In the genomic region with DNA sequence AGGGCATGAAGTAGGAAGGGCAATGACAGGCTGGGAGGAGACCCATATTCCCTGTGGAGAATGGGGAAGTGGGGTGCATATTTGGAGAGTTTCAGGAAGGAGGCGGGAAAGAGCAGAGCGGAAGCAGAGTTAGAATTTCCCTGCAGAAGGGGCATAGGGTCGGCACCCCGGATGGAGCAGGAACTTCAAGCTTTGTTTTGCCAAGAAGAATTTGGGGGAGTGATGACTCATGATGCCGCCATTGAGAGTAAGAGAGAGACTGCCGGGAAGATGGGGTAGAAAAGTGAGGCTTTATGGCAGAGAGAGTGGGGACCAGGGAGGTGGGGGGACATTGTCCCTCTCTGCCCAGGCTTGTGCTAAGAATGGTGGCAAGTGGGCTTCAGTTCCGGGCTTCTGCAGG, we compare ENCODE assay signal across 21 cellular contexts. TPM values are rescaled to one million over a fixed set of nuclear protein-coding genes. Genes with fewer than 3 reads are reported as not detected.
DNase-seq lines count a peak whose midpoint lies in the region; ATAC-seq, FAIRE-seq and TF ChIP-seq lines count a peak whose summit lies in the region.
"Had no signal": no experiment of that assay in that cellular context is flagged by ENCODE, and none has a peak within 500 bp of the region (broad histone marks: within the 10 kb centered on the region; RNA-seq: fewer than 3 reads in every experiment).

No MANE protein-coding gene starts in this region.

- no peak overlapping the region for H2BK120ac ChIP-seq in mesenchymal stem cell (ENCODE audit: low read depth, low read length)

- H3K4ac ChIP-seq in mesenchymal stem cell (ENCODE audit: low read depth in 1 of 2, low read length in 2 of 2): no peak overlapping the region

- no peak for TF ChIP-seq CTCF in Calu3 (IDR thresholded peaks at IDR 0.05; ENCODE audit: unreplicated experiment)
- TF ChIP-seq CTCF in K562 (IDR thresholded peaks at IDR 0.05 in 2 of 3, conservative IDR thresholded peaks at IDR 0.05 in 1 of 3; ENCODE audit: insufficient read depth in 2 of 3, low read depth in 1 of 3, low read length in 3 of 3): no peak
- no peak for TF ChIP-seq CTCF in stomach (IDR thresholded peaks at IDR 0.05)

- H3K4me2 ChIP-seq in K562 (ENCODE audit: insufficient read depth, low read length) (no peak overlapping the region), mesenchymal stem cell (ENCODE audit: low read length, poor library complexity, severe bottlenecking) (no peak overlapping the region)

- no peaks in the 10 kb centered on the region for H3K79me2 ChIP-seq in K562 (ENCODE audit: control insufficient read depth, insufficient read depth, low read length)

- H4K8ac ChIP-seq in mesenchymal stem cell (ENCODE audit: low read length): no peak overlapping the region

- H2BK15ac ChIP-seq in mesenchymal stem cell (ENCODE audit: low read depth, poor library complexity, severe bottlenecking): no peak overlapping the region

- no peak overlapping the region for H2BK5ac ChIP-seq in mesenchymal stem cell (ENCODE audit: low read depth, low read length, poor library complexity, severe bottlenecking)

- no peaks in the 10 kb centered on the region for H3K36me3 ChIP-seq in K562 (ENCODE audit: control insufficient read depth, insufficient read depth, low read length)
- H3K36me3 ChIP-seq in mesenchymal stem cell (ENCODE audit: control insufficient read depth in 1 of 2, insufficient read depth in 2 of 2, low read depth in 1 of 2, low read length in 2 of 2): no peaks in the 10 kb centered on the region
- peaks cover 0 to 3% (median under 1%) of the 10 kb centered on the region in 4 donors for H3K36me3 ChIP-seq in stomach
- H3K36me3 ChIP-seq: BLaER1 treated with 17β-estradiol and CSF1 and Interleukin-3, amounts not matched to agents 10 nM and 100 nM; MG63 had no signal

- DNase-seq in Calu3: no peak
- no peak for DNase-seq in K562 (ENCODE audit: extremely low read depth in 1 of 4, low spot score in 3 of 4)
- no peak for DNase-seq in mesenchymal stem cell
- DNase-seq in stomach: no peak
- DNase-seq in activated CD4-positive, alpha-beta T cell treated with anti-CD3 and anti-CD28 coated beads for 1 hour: no peak
- no peak for DNase-seq in medulla oblongata (ENCODE audit: extremely low spot score)
- DNase-seq: ACHN; CD8-positive, alpha-beta T cell; GOT3; Kasumi-1; MG63; NCI-H1417; NCI-H1694 treated with DMSO at 0.1 percent for 48 hours; NCI-H446; NCI-H526 had no signal

- H3K14ac ChIP-seq in mesenchymal stem cell (ENCODE audit: low read length in 2 of 2): no peak overlapping the region

- TF ChIP-seq POLR2A in K562 (conservative IDR thresholded peaks at IDR 0.05): no peak
- no peak for TF ChIP-seq POLR2A in stomach (IDR thresholded peaks at IDR 0.05)

- peaks cover 23% of the 10 kb centered on the region for H3K36me3 Mint-ChIP-seq in Calu3 (ENCODE audit: insufficient read depth, unreplicated experiment)
- H3K36me3 Mint-ChIP-seq: CD8-positive, alpha-beta T cell had no signal

- BruUV-seq in Calu3 (replicated peaks; lab: Mats Ljungman, UMichigan) (no TSS peak), K562 (replicated peaks; lab: Mats Ljungman, UMichigan) (no TSS peak)

- CTCF ChIA-PET in Calu3 (lab: Charles Lee): interaction anchor here (0.6 to 1.8 kb wide), 3 partner anchors 9 to 488 kb away, joined by 4 to 5 read pairs (median 4); partner anchors contain the start of gene SPAG4
- CTCF ChIA-PET in K562 (lab: Yijun Ruan, JAX; ENCODE audit: low intra/inter-chr PET ratio): no interaction called here

- no peaks in the 10 kb centered on the region for H3K9me1 ChIP-seq in K562 (ENCODE audit: control insufficient read depth, insufficient read depth, low read length)

- TF ChIP-seq EP300 in K562 (IDR thresholded peaks at IDR 0.05; ENCODE audit: low read length) (no peak), stomach (IDR thresholded peaks at IDR 0.05) (no peak)

- H3K27me3 ChIP-seq in K562 (ENCODE audit: control insufficient read depth in 2 of 2, insufficient read depth in 2 of 2, low read length in 2 of 2) (no peaks in the 10 kb centered on the region), mesenchymal stem cell (ENCODE audit: control insufficient read depth in 1 of 2, insufficient read depth in 1 of 2, low read length in 2 of 2) (no peaks in the 10 kb centered on the region), stomach (no peaks in the 10 kb centered on the region)
- H3K27me3 ChIP-seq: BLaER1 treated with 17β-estradiol and CSF1 and Interleukin-3, amounts not matched to agents 10 nM and 100 nM; MG63 had no signal

- no peaks in the 10 kb centered on the region for H3K9me3 ChIP-seq in K562 (replicated peaks; ENCODE audit: control insufficient read depth, insufficient read depth, low read depth, low read length)
- H3K9me3 ChIP-seq in mesenchymal stem cell (ENCODE audit: control insufficient read depth, low read length): no peaks in the 10 kb centered on the region
- H3K9me3 ChIP-seq in stomach: no peaks in the 10 kb centered on the region
- H3K9me3 ChIP-seq: BLaER1 treated with 17β-estradiol and CSF1 and Interleukin-3, amounts not matched to agents 10 nM and 100 nM; MG63 had no signal

- peaks cover 55% of the 10 kb centered on the region for H3K4me1 Mint-ChIP-seq in Calu3 (ENCODE audit: low read depth, unreplicated experiment)

- WGBS in K562 (ENCODE audit: insufficient coverage, low coverage, missing lambda C conversion rate): 53% methylated on average over 6 of the region's 7 CpGs
- WGBS in mesenchymal stem cell: 80% methylated on average over 7 of the region's 7 CpGs
- WGBS in stomach, 5 donors: 70 to 75% (median 73%) methylated on average over 7 of the region's 7 CpGs

- POLR2A ChIA-PET in K562 (lab: Yijun Ruan, JAX): interaction anchor here (1.5 kb wide), 1 partner anchor 10 kb away, joined by 3 read pairs; no protein-coding TSS in a partner anchor

- no peak overlapping the region for H4K91ac ChIP-seq in mesenchymal stem cell (ENCODE audit: low read length)

- intact Hi-C loops in Calu3 (cut with micrococcal nuclease; ENCODE audit: unreplicated experiment): no loop called here
- intact Hi-C loops in K562 (cut with micrococcal nuclease): no loop called here
- intact Hi-C loops in stomach (cut with DNase I; ENCODE audit: low total_unique reads): no loop called here

- H3K4me3 Mint-ChIP-seq in Calu3 (ENCODE audit: low read depth, unreplicated experiment): no peak overlapping the region
- H3K4me3 Mint-ChIP-seq: CD8-positive, alpha-beta T cell had no signal

- no peak overlapping the region for H3K18ac ChIP-seq in mesenchymal stem cell (ENCODE audit: low read depth in 1 of 2, low read length in 2 of 2)

- peak overlapping the region; percentile 1 for H3K27ac Mint-ChIP-seq in Calu3 (ENCODE audit: unreplicated experiment)
- H3K27ac Mint-ChIP-seq: CD8-positive, alpha-beta T cell had no signal

- H3K4me3 ChIP-seq in K562 (no peak overlapping the region), mesenchymal stem cell (ENCODE audit: insufficient read depth in 1 of 2, low read depth in 1 of 2, low read length in 2 of 2) (no peak overlapping the region), stomach (no peak overlapping the region)
- H3K4me3 ChIP-seq: BLaER1 treated with 17β-estradiol and CSF1 and Interleukin-3, amounts not matched to agents 10 nM and 100 nM; MG63 had no signal

- H3K23ac ChIP-seq in mesenchymal stem cell (ENCODE audit: low read length in 2 of 2): no peak overlapping the region

- ATAC-seq in K562: no peak
- ATAC-seq in GM19328 (IDR thresholded peaks at IDR 0.05; ENCODE audit: unreplicated experiment): no peak
- ATAC-seq in GM21576 (IDR thresholded peaks at IDR 0.05; ENCODE audit: unreplicated experiment): no peak
- ATAC-seq: CD8-positive, alpha-beta T cell; SK-N-SH treated with all-trans-retinoic acid at 6 μM for 48 hours had no signal

- in situ Hi-C loops in K562 (cut with MboI): no loop called here

- H3K27ac ChIP-seq in K562 (ENCODE audit: extremely low read depth, low read depth, low read length) (no peak overlapping the region), mesenchymal stem cell (ENCODE audit: low read length, poor library complexity, severe bottlenecking) (no peak overlapping the region), stomach (peak overlapping the region; percentile 43 to 93 (median 73))

- H2AK5ac ChIP-seq in mesenchymal stem cell (ENCODE audit: low read length, severe bottlenecking): peak overlapping the region; percentile 72

- no peaks in the 10 kb centered on the region for H3K27me3 Mint-ChIP-seq in Calu3 (ENCODE audit: unreplicated experiment)

- TF ChIP-seq RAD21 in K562 (CRISPR knock-in tag; conservative IDR thresholded peaks at IDR 0.05 in 1 of 2, IDR thresholded peaks at IDR 0.05 in 1 of 2): no peak

- H3K79me1 ChIP-seq in mesenchymal stem cell (replicated peaks; ENCODE audit: low read length, poor library complexity, severe bottlenecking): no peaks in the 10 kb centered on the region

- H4K20me1 ChIP-seq in K562 (replicated peaks; ENCODE audit: control insufficient read depth, insufficient read depth, low read length): no peaks in the 10 kb centered on the region
- H4K20me1 ChIP-seq: BLaER1 treated with 17β-estradiol and CSF1 and Interleukin-3, amounts not matched to agents 10 nM and 100 nM had no signal

- no peak overlapping the region for H3K9ac ChIP-seq in K562 (ENCODE audit: insufficient read depth in 1 of 2, low read depth in 2 of 2, low read length in 2 of 2)
- no peak overlapping the region for H3K9ac ChIP-seq in mesenchymal stem cell (ENCODE audit: low read length)
- H3K9ac ChIP-seq: BLaER1 treated with 17β-estradiol and CSF1 and Interleukin-3, amounts not matched to agents 10 nM and 100 nM had no signal

- H3K9me3 Mint-ChIP-seq in Calu3 (ENCODE audit: low read depth, unreplicated experiment): no peaks in the 10 kb centered on the region
- H3K9me3 Mint-ChIP-seq: CD8-positive, alpha-beta T cell had no signal

- H2AFZ ChIP-seq in K562 (ENCODE audit: low read depth, low read length): peak overlapping the region; percentile 57; the same call in 1 of the 2 replicates
- H2AFZ ChIP-seq in mesenchymal stem cell (ENCODE audit: low read depth, low read length): no peak overlapping the region

- H2BK12ac ChIP-seq in mesenchymal stem cell (ENCODE audit: low read length in 2 of 2): no peak overlapping the region

- no peak for FAIRE-seq in K562 (lab: Jason Lieb, UNC)
- FAIRE-seq: G401.6, GM12892 had no signal

- H3K4me1 ChIP-seq in K562 (replicated peaks in 1 of 2; ENCODE audit: control insufficient read depth in 2 of 2, insufficient read depth in 2 of 2, low read length in 2 of 2) (peaks cover 8 to 15% of the 10 kb centered on the region in 2 experiments; a peak in 4 of 5 replicates), mesenchymal stem cell (ENCODE audit: control insufficient read depth, insufficient read depth, low read depth, low read length) (peaks cover 28% of the 10 kb centered on the region), stomach (peaks cover 53 to 62% (median 58%) of the 10 kb centered on the region in 4 donors)

RNA-seq across cellular contexts. Expression of gene EPB41L1, which starts 50.3 kb away (rescaled TPM):
- total RNA-seq in Calu3 (2022): 121 and 184 TPM in 2 replicates
- total RNA-seq in K562 (2011; cell fraction: chromatin; rRNA removed; ENCODE audit: low replicate concordance): 1.5 and 3.3 TPM in 2 replicates
- 1.1 and 2.5 TPM in 2 replicates for total RNA-seq in K562 (2011; cell fraction: nucleolus; rRNA removed)
- 0.61 and 0.95 TPM in 2 replicates for total RNA-seq in K562 (2011; cell fraction: nucleoplasm; rRNA removed)
- total RNA-seq in K562 (2014; rRNA removed): 1.3 TPM in 2 replicates
- 0.80 and 1.3 TPM in 2 replicates for total RNA-seq in K562 (2014; rRNA removed; fragmentation: Illumina TruSeq; extraction: Trizol)
- total RNA-seq in K562 (2015; rRNA removed; fragmentation: Illumina TruSeq; extraction: Trizol): 0.90 and 2.5 TPM in 2 replicates
- 2.6 and 4.3 TPM in 2 replicates for total RNA-seq in K562 (2021)
- polyA plus RNA-seq in K562 (2011; rRNA removed): 0.89 and 1.4 TPM in 2 replicates
- 0.94 and 2.4 TPM in 2 replicates for polyA plus RNA-seq in K562 (2011; cell fraction: cytosol; rRNA removed)
- 1.1 and 1.5 TPM in 2 replicates for polyA plus RNA-seq in K562 (2011; cell fraction: nucleus; rRNA removed)
- polyA plus RNA-seq in K562 (2012): 2.0 and 4.1 TPM in 2 replicates
- 2.9 and 3.6 TPM in 2 replicates for polyA plus RNA-seq in K562 (2014; fragmentation: Illumina TruSeq; extraction: Trizol)
- polyA plus RNA-seq in K562 (2014; fragmentation: Nextera tagmentation; extraction: Ambion mirVana): under 1 TPM; 0.11 to 0.31 TPM
- polyA plus RNA-seq in K562 (2014; rRNA removed): 0.90 and 4.2 TPM in 2 replicates
- polyA minus RNA-seq in K562 (2011; rRNA and poly(A)+ RNA removed): 0.81 and 1.3 TPM in 2 replicates
- polyA minus RNA-seq in K562 (2011; cell fraction: cytosol; rRNA and poly(A)+ RNA removed): 1.3 and 1.5 TPM in 2 replicates
- 0.67 and 1.00 TPM in 2 replicates for polyA minus RNA-seq in K562 (2011; cell fraction: nucleus; rRNA and poly(A)+ RNA removed)
- 32.1 TPM for polyA plus RNA-seq in mesenchymal stem cell (2013, experiment 1 of 2)
- 33.0 TPM for polyA plus RNA-seq in mesenchymal stem cell (2013, experiment 2 of 2)
- total RNA-seq in stomach: 100 to 1,000 TPM in 2 of 5 donors, 10 to 100 TPM in 3; 40.2 to 271 (median 99.2) TPM
- 10 to 100 TPM; 25.9 to 36.0 (median 29.5) TPM for polyA plus RNA-seq in stomach

Comparison
In these comparisons a context has a peak if more than half of its experiments do, and no peak if none do; other contexts are left out.
1. H3K27ac ChIP-seq: peak in stomach (5 of 5); none in K562 (single experiment) and mesenchymal stem cell (single experiment).
2. RNA of gene EPB41L1, which starts 50.3 kb away (total RNA-seq): 121 to 184 TPM in Calu3 and 40.2 to 271 TPM in stomach; 0.61 to 4.3 TPM in K562; every median in the first group is over 4 times any median in the second.